28 cellular contexts compared by ENCODE assay signal in the genomic region with DNA sequence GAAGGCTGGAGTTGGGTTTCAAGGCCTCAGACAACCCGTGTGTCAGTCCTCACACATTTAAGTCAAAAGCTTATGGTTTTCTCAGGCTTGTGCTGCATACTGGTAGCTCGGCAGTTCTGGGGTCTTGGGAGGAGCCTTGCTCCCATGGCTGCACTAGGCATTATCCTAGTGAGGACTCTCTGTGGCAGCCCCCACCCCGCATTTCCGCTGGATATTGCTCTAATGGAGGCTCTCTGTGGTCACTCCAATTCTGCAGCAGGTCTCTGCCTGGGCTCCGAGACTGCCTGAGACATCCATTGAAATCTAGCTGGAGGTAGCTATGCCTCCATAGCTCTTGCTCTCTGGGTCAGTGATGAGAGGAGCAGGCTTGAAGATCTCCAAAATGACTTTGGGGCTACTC.
"Had no signal": no experiment of that assay in that cellular context is flagged by ENCODE, and none has a peak within 500 bp of the region (broad histone marks: within the 10 kb centered on the region; RNA-seq: fewer than 3 reads in every experiment).

No MANE protein-coding gene starts in this region.

- H3K4me1 Mint-ChIP-seq: endodermal cell, mesothelial cell of epicardium had no signal

- H3K36me3 ChIP-seq: esophagus squamous epithelium, gastrocnemius medialis, heart right ventricle, left lung, lower lobe of right lung had no signal

- FAIRE-seq: endometrium, islet of Langerhans, keratinocyte had no signal

- H3K27ac ChIP-seq: dorsolateral prefrontal cortex, epithelial cell of prostate, esophagus squamous epithelium, gastrocnemius medialis, heart right ventricle, left lung, lower lobe of right lung had no signal

- H3K36me3 Mint-ChIP-seq: naive B cell had no signal

- H3K4me3 Mint-ChIP-seq: endodermal cell; mesothelial cell of epicardium; naive B cell; naive thymus-derived CD8-positive, alpha-beta T cell had no signal

- H3K4me1 ChIP-seq: esophagus squamous epithelium, gastrocnemius medialis, lower lobe of right lung had no signal

- DNase-seq: dermis blood vessel endothelial cell; dorsolateral prefrontal cortex; effector CD4-positive, alpha-beta T cell; effector memory CD4-positive, alpha-beta T cell; endodermal cell; erythroblast; esophagus squamous epithelium; foreskin fibroblast; foreskin melanocyte; gastrocnemius medialis; glutamatergic neuron; head of caudate nucleus; heart right ventricle; hippocampal formation; left cardiac atrium; left lung; left ventricle myocardium superior; lower lobe of right lung; mesenchymal stem cell; mucosa of descending colon; naive B cell; naive thymus-derived CD8-positive, alpha-beta T cell had no signal

- H3K9me3 ChIP-seq: esophagus squamous epithelium, gastrocnemius medialis, mucosa of descending colon had no signal

- H3K4me3 ChIP-seq: dorsolateral prefrontal cortex, esophagus squamous epithelium, gastrocnemius medialis, heart right ventricle, left lung, lower lobe of right lung, mucosa of descending colon had no signal

- H3K27ac Mint-ChIP-seq: endodermal cell, mesothelial cell of epicardium had no signal

- H3K27me3 ChIP-seq: dorsolateral prefrontal cortex, esophagus squamous epithelium, gastrocnemius medialis, heart right ventricle, left lung had no signal

- ATAC-seq: esophagus mucosa, gastrocnemius medialis, heart right ventricle, left cardiac atrium, left lung, left ventricle myocardium superior, lower lobe of right lung, mucosa of descending colon had no signal

- H3K27me3 Mint-ChIP-seq: naive B cell; naive thymus-derived CD8-positive, alpha-beta T cell had no signal
